In the genomic region with DNA sequence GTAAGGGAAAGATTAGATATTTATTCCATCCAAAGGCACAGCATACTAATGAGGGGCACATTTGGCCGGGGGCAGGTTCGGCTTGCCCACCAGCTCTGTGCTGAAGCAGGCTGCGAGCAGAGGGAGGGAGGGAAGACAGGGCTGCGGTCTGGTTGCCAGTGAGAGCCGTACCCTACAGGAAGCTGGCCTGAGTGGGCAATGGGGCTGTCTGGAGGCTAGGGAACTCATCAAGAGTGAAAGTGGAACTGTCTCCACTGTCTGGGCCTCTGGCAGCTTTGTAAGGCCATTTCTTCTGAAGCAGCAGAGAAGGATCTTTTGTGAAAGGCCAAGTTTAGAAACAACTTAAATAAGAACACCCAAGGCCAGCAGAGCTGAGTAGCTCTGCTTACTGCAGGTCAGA, we compare ENCODE assay signal across 11 cellular contexts. TPM values are rescaled to one million over a fixed set of nuclear protein-coding genes. Genes with fewer than 3 reads are reported as not detected.
DNase-seq lines count a peak whose midpoint lies in the region; ATAC-seq and TF ChIP-seq lines count a peak whose summit lies in the region.
"Had no signal": no experiment of that assay in that cellular context is flagged by ENCODE, and none has a peak within 500 bp of the region (broad histone marks: within the 10 kb centered on the region; RNA-seq: fewer than 3 reads in every experiment).

No MANE protein-coding gene starts in this region.

- H3K9me3 Mint-ChIP-seq in endothelial cell (ENCODE audit: unreplicated experiment), result no peaks in the 10 kb centered on the region
- H3K9me3 Mint-ChIP-seq in Calu3 (ENCODE audit: low read depth, unreplicated experiment), result no peaks in the 10 kb centered on the region

- peak; percentile 69 for DNase-seq in lower lobe of right lung
- DNase-seq in NCI-H526 (lab: John Stamatoyannopoulos, UW), result no peak
- DNase-seq in endothelial cell (ENCODE audit: low spot score), result no peak
- no peak for DNase-seq in HUDEP-2 (lab: John Stamatoyannopoulos, UW; ENCODE audit: unreplicated experiment in 76 of 76)
- no peak for DNase-seq in Calu3
- DNase-seq: activated CD8-positive, alpha-beta memory T cell treated with anti-CD3 and anti-CD28 coated beads, Interleukin-2, amount 50 U/mL, for 48 hours had no signal

- no peaks in the 10 kb centered on the region for H3K9me3 ChIP-seq in lower lobe of right lung

- H3K27ac ChIP-seq in lower lobe of right lung, result peak overlapping the region; percentile 73
- H3K27ac ChIP-seq: SK-N-MC had no signal

- no peak overlapping the region for H3K4me3 Mint-ChIP-seq in endothelial cell (ENCODE audit: unreplicated experiment)
- H3K4me3 Mint-ChIP-seq in Calu3 (ENCODE audit: low read depth, unreplicated experiment), result no peak overlapping the region

- TF ChIP-seq CTCF in lower lobe of right lung (IDR thresholded peaks at IDR 0.05) (no peak), endothelial cell (IDR thresholded peaks at IDR 0.05; ENCODE audit: unreplicated experiment) (no peak), Calu3 (IDR thresholded peaks at IDR 0.05; ENCODE audit: unreplicated experiment) (no peak)

- H3K27me3 ChIP-seq in lower lobe of right lung (ENCODE audit: low read depth), result no peaks in the 10 kb centered on the region

- CTCF ChIA-PET in Calu3 (lab: Charles Lee), result no interaction called here

- no peak overlapping the region for H3K4me3 ChIP-seq in lower lobe of right lung
- H3K4me3 ChIP-seq: SK-N-MC had no signal

- intact Hi-C loops in lower lobe of right lung (cut with DNase I), result no loop called here
- intact Hi-C loops in Calu3 (cut with micrococcal nuclease; ENCODE audit: unreplicated experiment), result no loop called here

- peaks cover 5% of the 10 kb centered on the region for H3K4me1 ChIP-seq in lower lobe of right lung

- H3K36me3 Mint-ChIP-seq in endothelial cell (ENCODE audit: low read depth, unreplicated experiment), result peaks cover 5% of the 10 kb centered on the region
- H3K36me3 Mint-ChIP-seq in Calu3 (ENCODE audit: insufficient read depth, unreplicated experiment), result no peaks in the 10 kb centered on the region

- no peaks in the 10 kb centered on the region for H3K36me3 ChIP-seq in lower lobe of right lung

- H3K27ac Mint-ChIP-seq in endothelial cell (ENCODE audit: unreplicated experiment) (no peak overlapping the region), Calu3 (ENCODE audit: unreplicated experiment) (no peak overlapping the region)

- peaks cover 2% of the 10 kb centered on the region for H3K27me3 Mint-ChIP-seq in endothelial cell (ENCODE audit: unreplicated experiment)
- peaks cover 71% of the 10 kb centered on the region for H3K27me3 Mint-ChIP-seq in Calu3 (ENCODE audit: unreplicated experiment)

- peak; percentile 93 for ATAC-seq in GM18498 (IDR thresholded peaks at IDR 0.05; ENCODE audit: unreplicated experiment)
- peak; percentile 93 for ATAC-seq in GM21423 (IDR thresholded peaks at IDR 0.05; ENCODE audit: unreplicated experiment)
- ATAC-seq in HG03558 (IDR thresholded peaks at IDR 0.05; ENCODE audit: extremely low read depth, unreplicated experiment), result peak; percentile 59
- peak; percentile 73 to 78 for ATAC-seq in lower lobe of right lung

- no TSS peak for BruUV-seq in Calu3 (replicated peaks; lab: Mats Ljungman, UMichigan)

- peaks cover 20% of the 10 kb centered on the region for H3K4me1 Mint-ChIP-seq in endothelial cell (ENCODE audit: unreplicated experiment)
- H3K4me1 Mint-ChIP-seq in Calu3 (ENCODE audit: low read depth, unreplicated experiment), result no peaks in the 10 kb centered on the region

RNA-seq across cellular contexts. Expression of gene SYT6, which starts 27.0 kb away (rescaled TPM):
- total RNA-seq in lower lobe of right lung, result not detected
- total RNA-seq in endothelial cell (ENCODE audit: unreplicated experiment), result 2.1 TPM
- not detected in 2 replicates for total RNA-seq in Calu3 (2022)
- total RNA-seq: MCF 10A had no signal
